Comparison of ENCODE assay signal across 28 cellular contexts in genomic region chr12:9070351-9070750, GRCh38.
"Had no signal": no experiment of that assay in that cellular context is flagged by ENCODE, and none has a peak within 500 bp of the region (broad histone marks: within the 10 kb centered on the region; RNA-seq: fewer than 3 reads in every experiment).

No MANE protein-coding gene starts in this region.

- H3K4me1 ChIP-seq: testis, thyroid gland, uterus had no signal

- H3K36me3 Mint-ChIP-seq: stimulated activated memory B cell treated with anti-CD40 and anti-IgM and Interleukin-4, amounts not matched to agents 10 μg/mL and 1 μg/mL and 100 μg/mL, for 72 hours had no signal

- H3K27ac ChIP-seq: stomach, suprapubic skin, testis, thoracic aorta, thyroid gland, tibial artery, tibial nerve, transverse colon, upper lobe of left lung, upper lobe of right lung, uterus, vagina had no signal

- H3K4me1 Mint-ChIP-seq: stimulated activated memory B cell treated with anti-CD40 and anti-IgM and Interleukin-4, amounts not matched to agents 10 μg/mL and 1 μg/mL and 100 μg/mL, for 72 hours; stimulated activated naive B cell treated with anti-CD40 and anti-IgM and Interleukin-4, amounts not matched to agents 10 μg/mL and 1 μg/mL and 100 μg/mL, for 72 hours; stimulated activated naive CD8-positive, alpha-beta T cell treated with anti-CD3 and anti-CD28 coated beads, Interleukin-15, amount 100 ng/mL, for 72 hours had no signal

- H3K4me3 ChIP-seq: stomach, suprapubic skin, testis, thoracic aorta, thyroid gland, tibial artery, tibial nerve, transverse colon, upper lobe of left lung, upper lobe of right lung, uterus, vagina had no signal

- H3K9me3 ChIP-seq: stomach, suprapubic skin, testis, thoracic aorta, thyroid gland, tibial artery, tibial nerve, transverse colon, upper lobe of left lung, upper lobe of right lung, uterus, vagina had no signal

- H3K27me3 ChIP-seq: stomach, suprapubic skin, testis, thyroid gland, tibial artery, tibial nerve, transverse colon, upper lobe of left lung, upper lobe of right lung, uterus, vagina had no signal

- H3K27me3 Mint-ChIP-seq: stimulated activated naive CD8-positive, alpha-beta T cell treated with anti-CD3 and anti-CD28 coated beads, Interleukin-15, Interleukin-2, amounts not matched to agents 100 ng/mL and 50 ng/mL, for 24 hours had no signal

- H3K27ac Mint-ChIP-seq: stimulated activated effector memory CD8-positive, alpha-beta T cell treated with anti-CD3 and anti-CD28 coated beads, Interleukin-12 subunit alpha, Interleukin-12 subunit beta, amount 100 ng/mL, for 72 hours; stimulated activated memory B cell treated with anti-CD40 and anti-IgM and Interleukin-4, amounts not matched to agents 10 μg/mL and 1 μg/mL and 100 μg/mL, for 72 hours; stimulated activated naive B cell treated with anti-CD40 and anti-IgM and Interleukin-4, amounts not matched to agents 10 μg/mL and 1 μg/mL and 100 μg/mL, for 72 hours; stimulated activated naive CD8-positive, alpha-beta T cell treated with anti-CD3 and anti-CD28 coated beads, Interleukin-15, amount 100 ng/mL, for 72 hours; stimulated activated naive CD8-positive, alpha-beta T cell treated with anti-CD3 and anti-CD28 coated beads, Interleukin-15, Interleukin-2, amounts not matched to agents 100 ng/mL and 50 ng/mL, for 24 hours; type B pancreatic cell had no signal

- DNase-seq: stimulated activated CD4-positive, alpha-beta T cell treated with anti-CD3 and anti-CD28 coated beads, Interleukin-2, amount 100 ng/mL, for 48 hours; stimulated activated CD4-positive, alpha-beta T cell treated with anti-CD3 and anti-CD28 coated beads, Interleukin-4, amount 100 ng/mL, for 1 hour; stimulated activated CD4-positive, alpha-beta T cell treated with anti-CD3 and anti-CD28 coated beads, Interleukin-4, amount 100 ng/mL, for 24 hours; stimulated activated CD4-positive, alpha-beta T cell treated with anti-CD3 and anti-CD28 coated beads, Interleukin-4, amount 100 ng/mL, for 4 hours; stimulated activated CD8-positive, alpha-beta memory T cell treated with anti-CD3 and anti-CD28 coated beads, Interleukin-4, amount 100 ng/mL, for 48 hours; stimulated activated naive B cell treated with anti-CD40 and anti-IgM and Interleukin-4, amounts not matched to agents 10 μg/mL and 1 μg/mL and 100 μg/mL, for 72 hours; stimulated activated naive CD4-positive, alpha-beta T cell; stimulated activated naive CD4-positive, alpha-beta T cell treated with Interleukin-2 at 50 U/mL for 16 hours; stimulated activated naive CD8-positive, alpha-beta T cell treated with anti-CD3 and anti-CD28 coated beads, Interleukin-15, amount 100 ng/mL, for 72 hours; stimulated activated naive CD8-positive, alpha-beta T cell treated with anti-CD3 and anti-CD28 coated beads, Interleukin-15, Interleukin-2, amounts not matched to agents 100 U/mL and 50 U/mL, for 24 hours; stomach; substantia nigra; testis; thyroid gland; tibial artery; transverse colon; upper lobe of left lung; upper lobe of right lung; uterus had no signal

- H3K36me3 ChIP-seq: uterus had no signal

- H3K4me3 Mint-ChIP-seq: stimulated activated effector memory CD8-positive, alpha-beta T cell treated with anti-CD3 and anti-CD28 coated beads, Interleukin-12 subunit alpha, Interleukin-12 subunit beta, amount 100 ng/mL, for 72 hours; stimulated activated memory B cell treated with anti-CD40 and anti-IgM and Interleukin-4, amounts not matched to agents 10 μg/mL and 1 μg/mL and 100 μg/mL, for 72 hours; stimulated activated naive B cell treated with anti-CD40 and anti-IgM and Interleukin-4, amounts not matched to agents 10 μg/mL and 1 μg/mL and 100 μg/mL, for 72 hours; stimulated activated naive CD8-positive, alpha-beta T cell treated with anti-CD3 and anti-CD28 coated beads, Interleukin-15, amount 100 ng/mL, for 72 hours; stimulated activated naive CD8-positive, alpha-beta T cell treated with anti-CD3 and anti-CD28 coated beads, Interleukin-15, Interleukin-2, amounts not matched to agents 100 ng/mL and 50 ng/mL, for 24 hours; type B pancreatic cell had no signal

- ATAC-seq: stimulated activated effector memory CD8-positive, alpha-beta T cell treated with anti-CD3 and anti-CD28 coated beads, Interleukin-12 subunit alpha, Interleukin-12 subunit beta, amount 100 ng/mL, for 72 hours; stimulated activated memory B cell treated with anti-CD40 and anti-IgM and Interleukin-4, amounts not matched to agents 10 μg/mL and 1 μg/mL and 100 μg/mL, for 72 hours; stimulated activated naive B cell treated with anti-CD40 and anti-IgM and Interleukin-4, amounts not matched to agents 10 μg/mL and 1 μg/mL and 100 μg/mL, for 72 hours; stimulated activated naive CD8-positive, alpha-beta T cell treated with anti-CD3 and anti-CD28 coated beads, Interleukin-15, amount 100 ng/mL, for 72 hours; stimulated activated naive CD8-positive, alpha-beta T cell treated with anti-CD3 and anti-CD28 coated beads, Interleukin-15, Interleukin-2, amounts not matched to agents 100 U/mL and 50 U/mL, for 24 hours; upper lobe of right lung had no signal

- H3K9me3 Mint-ChIP-seq: stimulated activated effector memory CD8-positive, alpha-beta T cell treated with anti-CD3 and anti-CD28 coated beads, Interleukin-12 subunit alpha, Interleukin-12 subunit beta, amount 100 ng/mL, for 72 hours; stimulated activated memory B cell treated with anti-CD40 and anti-IgM and Interleukin-4, amounts not matched to agents 10 μg/mL and 1 μg/mL and 100 μg/mL, for 72 hours; stimulated activated naive CD8-positive, alpha-beta T cell treated with anti-CD3 and anti-CD28 coated beads, Interleukin-15, Interleukin-2, amounts not matched to agents 100 ng/mL and 50 ng/mL, for 24 hours; type B pancreatic cell had no signal

- FAIRE-seq: urothelium cell line had no signal
